10 cellular contexts compared by ENCODE assay signal in genomic region chr2:31384351-31384750, GRCh38. TPM values are rescaled to one million over a fixed set of nuclear protein-coding genes. Genes with fewer than 3 reads are reported as not detected.
A peak's percentile ranks its signal among the peaks of the same experiment; 100 is the strongest.
DNase-seq lines count a peak whose midpoint lies in the region; ATAC-seq, FAIRE-seq and TF ChIP-seq lines count a peak whose summit lies in the region.
"Had no signal": no experiment of that assay in that cellular context is flagged by ENCODE, and none has a peak within 500 bp of the region (broad histone marks: within the 10 kb centered on the region; RNA-seq: fewer than 3 reads in every experiment).

No MANE protein-coding gene starts in this region.

- H3K9me3 Mint-ChIP-seq in HFFc6: no peaks in the 10 kb centered on the region
- H3K9me3 Mint-ChIP-seq: memory B cell had no signal

- no peak for ATAC-seq in HG02884 (IDR thresholded peaks at IDR 0.05; ENCODE audit: unreplicated experiment)

- no peaks in the 10 kb centered on the region for H3K36me3 Mint-ChIP-seq in HFFc6 (ENCODE audit: low read depth)
- H3K36me3 Mint-ChIP-seq: memory B cell had no signal

- no peak for TF ChIP-seq POLR2A in GM12891 (IDR thresholded peaks at IDR 0.05; ENCODE audit: low read depth, low read length)

- H3K4me1 Mint-ChIP-seq in HFFc6 (ENCODE audit: low read depth): peaks cover 78% of the 10 kb centered on the region

- DNase-seq in AG20443 (ENCODE audit: low spot score) (peak; percentile 85), HFFc6 (peak; percentile 83), SW 1271 (lab: John Stamatoyannopoulos, UW) (peak; percentile 77 to 81), foreskin melanocyte (peak; percentile 5), COLO668 (lab: John Stamatoyannopoulos, UW; ENCODE audit: unreplicated experiment) (no peak), GM12891 (ENCODE audit: insufficient read length, low spot score) (no peak), NCI-H446 treated with DMSO at 0.1 percent for 48 hours (lab: John Stamatoyannopoulos, UW) (no peak)
- DNase-seq: aorta had no signal

- no peak for TF ChIP-seq CTCF in HFFc6 (IDR thresholded peaks at IDR 0.05)

- no peak for FAIRE-seq in GM12891 (lab: Jason Lieb, UNC)

- H3K27me3 Mint-ChIP-seq in HFFc6 (ENCODE audit: insufficient read depth): peaks cover 2% of the 10 kb centered on the region

- H3K4me3 Mint-ChIP-seq in HFFc6: peak overlapping the region; percentile 81
- H3K4me3 Mint-ChIP-seq: memory B cell had no signal

- peak overlapping the region; percentile 100 for H3K27ac Mint-ChIP-seq in HFFc6
- H3K27ac Mint-ChIP-seq: memory B cell had no signal

TF ChIP-seq in GM12891, 5 proteins besides CTCF, POLR2A, EP300 and RAD21:
- no peak for TF ChIP-seq POLR2AphosphoS5 (IDR thresholded peaks at IDR 0.05; ENCODE audit: low read depth, low read length)
- TF ChIP-seq POU2F2 (IDR thresholded peaks at IDR 0.05; ENCODE audit: low read depth, low read length): no peak
- TF ChIP-seq PAX5 (IDR thresholded peaks at IDR 0.05; ENCODE audit: insufficient read depth, low read length, severe bottlenecking): no peak
- no peak for TF ChIP-seq TAF1 (IDR thresholded peaks at IDR 0.05; ENCODE audit: low read depth, low read length)
- TF ChIP-seq SPI1 (IDR thresholded peaks at IDR 0.05; ENCODE audit: low read depth, low read length): no peak

RNA-seq across cellular contexts. Expression of gene XDH, which starts 30.2 kb away (rescaled TPM):
- 1 to 10 TPM in 5 of 6 experiments, under 1 TPM in 1; 0.88 to 2.0 (median 1.5) TPM for total RNA-seq in HFFc6 (2021; fragmentation: NEBNext Ultra II Directional; extraction: Animal tissue kit (Norgen Biotek cat#: 25700))
- polyA plus RNA-seq in GM12891 (2012; ENCODE audit: low read depth, missing spikeins): not detected
- total RNA-seq: aorta had no signal

Comparison
In these comparisons a context has a peak if more than half of its experiments do, and no peak if none do; other contexts are left out.
1. DNase-seq: peak in AG20443 (single experiment), HFFc6 (single experiment), SW 1271 (2 of 2) and foreskin melanocyte (single experiment); none in COLO668 (single experiment), GM12891 (single experiment) and NCI-H446 treated with DMSO at 0.1 percent for 48 hours (single experiment).